In the genomic region with DNA sequence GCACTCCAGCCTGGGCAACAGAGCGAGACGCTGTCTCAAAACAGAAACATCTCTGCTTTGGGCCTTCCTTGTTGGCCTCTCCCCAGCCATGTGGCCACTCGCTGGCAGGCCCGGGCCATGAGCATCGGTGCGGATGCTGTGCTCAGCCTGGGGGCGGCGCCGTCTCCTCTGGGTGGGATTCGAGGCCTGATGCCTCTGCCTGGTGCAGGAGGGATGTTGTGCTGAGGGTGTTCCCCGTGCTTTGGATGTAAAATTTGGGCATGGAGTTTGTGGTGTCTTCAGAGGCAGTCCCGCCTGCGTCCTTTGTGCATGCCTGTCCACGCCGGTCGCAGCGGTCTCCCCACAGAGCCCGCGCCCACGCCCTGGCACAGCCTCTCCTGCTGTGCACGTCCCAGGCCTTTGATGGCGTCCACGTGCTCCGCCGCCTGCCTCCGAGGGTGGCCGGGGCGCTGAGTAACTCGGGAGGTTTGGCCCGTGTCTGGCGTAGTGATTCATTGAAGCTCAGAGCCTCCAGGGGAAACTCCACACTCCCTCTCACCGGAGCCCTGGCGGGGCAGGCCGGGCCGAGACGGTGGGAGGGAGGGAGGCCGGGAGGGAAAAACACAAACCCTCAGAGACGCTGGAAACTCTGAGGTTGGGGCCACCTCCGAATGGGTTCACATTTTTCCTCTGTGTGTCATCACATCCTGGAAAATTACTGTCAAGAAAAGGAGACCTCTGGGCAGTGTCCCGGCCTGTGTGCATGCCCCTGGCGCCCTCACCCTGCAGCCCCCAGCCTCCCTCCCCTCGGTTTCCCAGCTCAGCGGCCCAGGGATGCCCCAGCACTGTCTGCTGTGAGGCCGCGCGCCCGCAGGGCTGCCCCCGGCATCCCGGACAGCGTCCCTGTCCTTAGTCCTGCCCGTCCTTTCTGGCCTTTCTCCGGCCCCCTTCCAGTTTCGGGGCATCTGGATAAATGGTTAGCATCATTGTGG, we compare ENCODE assay signal across 6 cellular contexts. TPM values are rescaled to one million over a fixed set of nuclear protein-coding genes. Genes with fewer than 3 reads are reported as not detected.
DNase-seq lines count a peak whose midpoint lies in the region; ATAC-seq and TF ChIP-seq lines count a peak whose summit lies in the region.

No MANE protein-coding gene starts in this region.

- CTCF ChIA-PET in activated CD8-positive, alpha-beta memory T cell treated with anti-CD3 and anti-CD28 coated beads, Interleukin-2, amount 10 ng/mL, durations not matched to agents 7 days and 5 days (lab: Charles Lee), result interaction anchor here (1.1 to 4.6 kb wide), 3 partner anchors 17 to 44 kb away, joined by 4 to 21 read pairs (median 4); a partner anchor contains a TSS

- no peaks in the 10 kb centered on the region for H3K36me3 Mint-ChIP-seq in T-helper 17 cell (ENCODE audit: low read depth)
- H3K36me3 Mint-ChIP-seq in stimulated activated naive B cell treated with anti-CD40 and anti-IgM and Interleukin-4, amounts not matched to agents 10 μg/mL and 1 μg/mL and 100 μg/mL, for 72 hours, result peaks cover 0 to 5% of the 10 kb centered on the region in 2 donors
- no peaks in the 10 kb centered on the region for H3K36me3 Mint-ChIP-seq in activated CD8-positive, alpha-beta memory T cell treated with anti-CD3 and anti-CD28 coated beads, Interleukin-2, amount 10 ng/mL, durations not matched to agents 7 days and 5 days

- no peak overlapping the region for H3K4me3 ChIP-seq in BLaER1
- H3K4me3 ChIP-seq in lower leg skin (ENCODE audit: low read depth, poor library complexity, severe bottlenecking), result no peak overlapping the region

- H3K4me2 ChIP-seq in BLaER1, result peak overlapping the region; percentile 95

- H3K9me3 ChIP-seq in BLaER1, result no peaks in the 10 kb centered on the region
- H3K9me3 ChIP-seq in T-helper 17 cell (ENCODE audit: control insufficient read depth, low read length, poor library complexity, severe bottlenecking), result no peaks in the 10 kb centered on the region

- H3K9ac ChIP-seq in BLaER1, result no peak overlapping the region

- no peaks in the 10 kb centered on the region for H3K9me3 Mint-ChIP-seq in stimulated activated naive B cell treated with anti-CD40 and anti-IgM and Interleukin-4, amounts not matched to agents 10 μg/mL and 1 μg/mL and 100 μg/mL, for 72 hours
- H3K9me3 Mint-ChIP-seq in activated CD8-positive, alpha-beta memory T cell treated with anti-CD3 and anti-CD28 coated beads, Interleukin-2, amount 10 ng/mL, durations not matched to agents 7 days and 5 days (ENCODE audit: low read depth), result no peaks in the 10 kb centered on the region

- DNase-seq in T-helper 17 cell (no peak), lower leg skin (ENCODE audit: low spot score in 2 of 2) (peak; percentile 73 to 92), Kasumi-1 (lab: John Stamatoyannopoulos, UW) (no peak)
- DNase-seq in stimulated activated naive B cell treated with anti-CD40 and anti-IgM and Interleukin-4, amounts not matched to agents 10 μg/mL and 1 μg/mL and 100 μg/mL, for 72 hours, result no peak
- DNase-seq in activated CD8-positive, alpha-beta memory T cell treated with anti-CD3 and anti-CD28 coated beads, Interleukin-2, amount 10 ng/mL, durations not matched to agents 7 days and 5 days, result no peak

- no peaks in the 10 kb centered on the region for H3K27me3 Mint-ChIP-seq in T-helper 17 cell
- no peaks in the 10 kb centered on the region for H3K27me3 Mint-ChIP-seq in stimulated activated naive B cell treated with anti-CD40 and anti-IgM and Interleukin-4, amounts not matched to agents 10 μg/mL and 1 μg/mL and 100 μg/mL, for 72 hours
- no peaks in the 10 kb centered on the region for H3K27me3 Mint-ChIP-seq in activated CD8-positive, alpha-beta memory T cell treated with anti-CD3 and anti-CD28 coated beads, Interleukin-2, amount 10 ng/mL, durations not matched to agents 7 days and 5 days

- H3K27me3 ChIP-seq in BLaER1, result peaks cover 28% of the 10 kb centered on the region; the same call in 1 of the 2 replicates

- no peak overlapping the region for H3K27ac Mint-ChIP-seq in T-helper 17 cell
- H3K27ac Mint-ChIP-seq in stimulated activated naive B cell treated with anti-CD40 and anti-IgM and Interleukin-4, amounts not matched to agents 10 μg/mL and 1 μg/mL and 100 μg/mL, for 72 hours, result no peak overlapping the region
- no peak overlapping the region for H3K27ac Mint-ChIP-seq in activated CD8-positive, alpha-beta memory T cell treated with anti-CD3 and anti-CD28 coated beads, Interleukin-2, amount 10 ng/mL, durations not matched to agents 7 days and 5 days

- peaks cover 96% of the 10 kb centered on the region for H4K20me1 ChIP-seq in BLaER1

- intact Hi-C loops in lower leg skin (cut with DNase I; ENCODE audit: low total_unique reads), result no loop called here

- H3K4me1 Mint-ChIP-seq in T-helper 17 cell, result no peaks in the 10 kb centered on the region
- H3K4me1 Mint-ChIP-seq in stimulated activated naive B cell treated with anti-CD40 and anti-IgM and Interleukin-4, amounts not matched to agents 10 μg/mL and 1 μg/mL and 100 μg/mL, for 72 hours, result peaks cover 3 to 6% of the 10 kb centered on the region in 2 donors
- H3K4me1 Mint-ChIP-seq in activated CD8-positive, alpha-beta memory T cell treated with anti-CD3 and anti-CD28 coated beads, Interleukin-2, amount 10 ng/mL, durations not matched to agents 7 days and 5 days, result no peaks in the 10 kb centered on the region

- ATAC-seq in T-helper 17 cell, result peak; percentile 51
- ATAC-seq in stimulated activated naive B cell treated with anti-CD40 and anti-IgM and Interleukin-4, amounts not matched to agents 10 μg/mL and 1 μg/mL and 100 μg/mL, for 72 hours (replicated peaks), result no peak
- no peak for ATAC-seq in activated CD8-positive, alpha-beta memory T cell treated with anti-CD3 and anti-CD28 coated beads, Interleukin-2, amount 10 ng/mL, durations not matched to agents 7 days and 5 days

- peak overlapping the region; percentile 40 for H3K27ac ChIP-seq in BLaER1

- no peaks in the 10 kb centered on the region for H3K36me3 ChIP-seq in BLaER1

- H3K4me3 Mint-ChIP-seq in T-helper 17 cell, result no peak overlapping the region
- no peak overlapping the region for H3K4me3 Mint-ChIP-seq in stimulated activated naive B cell treated with anti-CD40 and anti-IgM and Interleukin-4, amounts not matched to agents 10 μg/mL and 1 μg/mL and 100 μg/mL, for 72 hours
- H3K4me3 Mint-ChIP-seq in activated CD8-positive, alpha-beta memory T cell treated with anti-CD3 and anti-CD28 coated beads, Interleukin-2, amount 10 ng/mL, durations not matched to agents 7 days and 5 days, result no peak overlapping the region

- H3K4me1 ChIP-seq in BLaER1, result peaks cover 97% of the 10 kb centered on the region

- TF ChIP-seq CTCF in lower leg skin (IDR thresholded peaks at IDR 0.05), result no peak

- TF ChIP-seq POLR2A in lower leg skin (IDR thresholded peaks at IDR 0.05), result no peak

- 28 to 31% methylated on average over 46 to 53 of the region's 53 CpGs for WGBS in lower leg skin, 2 donors

RNA-seq across cellular contexts. Expression of a gene that starts 19.0 kb away (rescaled TPM):
- total RNA-seq in T-helper 17 cell, result 10 to 100 TPM; 20.9 to 21.1 TPM
- 10 to 100 TPM; 64.8 to 79.7 (median 71.2) TPM for total RNA-seq in lower leg skin
- total RNA-seq in activated CD8-positive, alpha-beta memory T cell treated with anti-CD3 and anti-CD28 coated beads, Interleukin-2, amount 10 ng/mL, durations not matched to agents 7 days and 5 days, result 10 to 100 TPM; 80.2 to 91.3 TPM

RNA-seq across cellular contexts. Expression of a gene that starts 19.4 kb away (rescaled TPM):
- total RNA-seq in T-helper 17 cell (10 to 100 TPM; 12.9 to 13.5 TPM), lower leg skin (10 to 100 TPM; 16.7 to 18.3 (median 17.6) TPM)
- total RNA-seq in activated CD8-positive, alpha-beta memory T cell treated with anti-CD3 and anti-CD28 coated beads, Interleukin-2, amount 10 ng/mL, durations not matched to agents 7 days and 5 days, result 10 to 100 TPM; 45.4 to 61.6 TPM

RNA-seq across cellular contexts. Expression of a gene that starts 26.3 kb away (rescaled TPM):
- total RNA-seq in T-helper 17 cell (10 to 100 TPM; 38.1 to 40.1 TPM), lower leg skin (10 to 100 TPM; 24.0 to 31.5 (median 27.4) TPM)
- 10 to 100 TPM; 29.5 to 31.4 TPM for total RNA-seq in activated CD8-positive, alpha-beta memory T cell treated with anti-CD3 and anti-CD28 coated beads, Interleukin-2, amount 10 ng/mL, durations not matched to agents 7 days and 5 days

RNA-seq across cellular contexts. Expression of a gene that starts 27.8 kb away (rescaled TPM):
- total RNA-seq in T-helper 17 cell, result 1 to 10 TPM; 2.6 to 3.1 TPM
- total RNA-seq in lower leg skin, result 10 to 100 TPM in 2 of 4 donors, 1 to 10 TPM in 2; 8.2 to 16.8 (median 10.0) TPM
- 1 to 10 TPM; 6.4 to 6.8 TPM for total RNA-seq in activated CD8-positive, alpha-beta memory T cell treated with anti-CD3 and anti-CD28 coated beads, Interleukin-2, amount 10 ng/mL, durations not matched to agents 7 days and 5 days

RNA-seq across cellular contexts. Expression of a gene that starts 33.8 kb away (rescaled TPM):
- total RNA-seq in T-helper 17 cell, result 10 to 100 TPM; 55.6 to 77.5 TPM
- 100 to 1,000 TPM; 124 to 199 (median 149) TPM for total RNA-seq in lower leg skin
- total RNA-seq in activated CD8-positive, alpha-beta memory T cell treated with anti-CD3 and anti-CD28 coated beads, Interleukin-2, amount 10 ng/mL, durations not matched to agents 7 days and 5 days, result 100 to 1,000 TPM; 120 to 124 TPM

Comparison
In these comparisons a context has a peak if more than half of its experiments do, and no peak if none do; other contexts are left out.
1. DNase-seq: peak in lower leg skin (2 of 2); none in T-helper 17 cell (0 of 3), stimulated activated naive B cell treated with anti-CD40 and anti-IgM and Interleukin-4, amounts not matched to agents 10 μg/mL and 1 μg/mL and 100 μg/mL, for 72 hours (single experiment), activated CD8-positive, alpha-beta memory T cell treated with anti-CD3 and anti-CD28 coated beads, Interleukin-2, amount 10 ng/mL, durations not matched to agents 7 days and 5 days (single experiment) and Kasumi-1 (0 of 2).